Comparison of ENCODE assay signal across 29 cellular contexts in the genomic region with DNA sequence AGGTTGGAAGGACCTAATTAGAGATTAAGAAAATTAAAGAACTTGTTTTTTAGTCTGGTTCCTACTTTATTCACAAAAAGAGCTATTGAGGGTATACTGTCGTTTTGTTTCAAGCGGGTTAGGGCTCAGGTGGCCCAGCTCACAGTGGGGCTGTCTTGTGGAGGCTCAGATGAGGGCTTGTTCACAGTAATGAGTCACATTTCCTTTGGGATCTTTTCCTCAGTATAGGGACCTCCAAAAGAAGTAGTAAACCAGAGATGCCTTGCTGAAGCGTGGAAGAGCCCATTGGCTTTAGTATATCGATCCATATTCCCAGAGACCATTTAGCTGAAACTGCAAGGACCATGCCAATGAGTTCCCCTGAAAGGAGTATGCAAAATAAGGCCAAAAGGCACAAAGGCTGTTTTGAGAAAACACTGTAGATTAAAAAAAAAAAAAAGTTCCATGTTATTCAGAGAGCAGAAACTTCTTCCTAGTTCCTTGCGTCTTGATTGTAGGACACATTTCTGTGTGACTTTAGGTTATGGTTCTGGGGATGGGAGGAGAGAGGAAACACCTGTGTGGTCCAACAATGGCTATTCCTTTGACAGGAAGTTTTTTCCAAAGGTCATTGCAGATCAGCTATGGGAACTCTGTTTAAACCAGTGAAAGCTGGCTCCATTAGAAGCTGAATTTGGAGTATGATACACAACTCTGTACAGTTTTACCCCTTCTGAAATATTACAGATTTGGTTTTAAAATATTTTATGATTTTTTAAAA. TPM values are rescaled to one million over a fixed set of nuclear protein-coding genes. Genes with fewer than 3 reads are reported as not detected.
DNase-seq lines count a peak whose midpoint lies in the region; ATAC-seq, FAIRE-seq and TF ChIP-seq lines count a peak whose summit lies in the region.
"Had no signal": no experiment of that assay in that cellular context is flagged by ENCODE, and none has a peak within 500 bp of the region (broad histone marks: within the 10 kb centered on the region; RNA-seq: fewer than 3 reads in every experiment).

No MANE protein-coding gene starts in this region.

- H3K27ac Mint-ChIP-seq in CD4-positive, alpha-beta memory T cell, result peak overlapping the region in 4 of 7 donors; percentile 21 to 51 (median 30)
- H3K27ac Mint-ChIP-seq: HFFc6; stimulated activated effector memory CD8-positive, alpha-beta T cell treated with anti-CD3 and anti-CD28 coated beads, Interleukin-12 subunit alpha, Interleukin-12 subunit beta, amount 100 ng/mL, for 72 hours had no signal

- in situ Hi-C loops in gastrocnemius medialis (cut with MboI; ENCODE audit: low sequenced_read_pairs in 4 of 4), result loop anchor here in 2 of 4 donors (25.0 kb wide), 1 partner anchor 95 kb away; no protein-coding TSS in a partner anchor

- H3K9me1 ChIP-seq in endothelial cell of umbilical vein (replicated peaks; ENCODE audit: control insufficient read depth, extremely low read depth, insufficient read depth, low read length), result no peaks in the 10 kb centered on the region

- no peaks in the 10 kb centered on the region for H3K9me3 Mint-ChIP-seq in CD4-positive, alpha-beta memory T cell
- H3K9me3 Mint-ChIP-seq: activated naive CD4-positive, alpha-beta T cell treated with anti-CD3 and anti-CD28 coated beads, Interleukin-2, amount 50 U/mL, for 72 hours; HFFc6; stimulated activated effector memory CD8-positive, alpha-beta T cell treated with anti-CD3 and anti-CD28 coated beads, Interleukin-12 subunit alpha, Interleukin-12 subunit beta, amount 100 ng/mL, for 72 hours had no signal

- H2AFZ ChIP-seq in endothelial cell of umbilical vein (ENCODE audit: low read depth, low read length), result no peak overlapping the region

- peak; percentile 86 for FAIRE-seq in endothelial cell of umbilical vein (lab: Jason Lieb, UNC)
- FAIRE-seq: GM19239, islet of Langerhans, small intestine, TTC549 had no signal

- peaks cover 36% of the 10 kb centered on the region for H3K36me3 ChIP-seq in CD4-positive, alpha-beta memory T cell (ENCODE audit: insufficient read depth, low read length)
- H3K36me3 ChIP-seq in endothelial cell of umbilical vein (ENCODE audit: control insufficient read depth in 2 of 2, extremely low read depth in 1 of 2, insufficient read depth in 2 of 2, low read length in 2 of 2) (peaks cover 10 to 13% of the 10 kb centered on the region in 2 experiments), gastrocnemius medialis (peaks cover 0 to 62% of the 10 kb centered on the region in 2 donors)

- H4K20me1 ChIP-seq in endothelial cell of umbilical vein (replicated peaks; ENCODE audit: control insufficient read depth, extremely low read depth, insufficient read depth, low read length), result no peaks in the 10 kb centered on the region

- dilution Hi-C loops in endothelial cell of umbilical vein (cut with MboI; ENCODE audit: extremely low pct_ligation_motif_present, low sequenced_read_pairs), result no loop called here

- intact Hi-C loops in CD4-positive, alpha-beta memory T cell (cut with micrococcal nuclease), result no loop called here
- intact Hi-C loops in endothelial cell of umbilical vein (cut with micrococcal nuclease) (loop anchor here (1.0 kb wide), 4 partner anchors 13 to 78 kb away; a partner anchor contains a TSS), gastrocnemius medialis (cut with DNase I; ENCODE audit: low total_unique reads) (no loop called here)

- no peaks in the 10 kb centered on the region for H3K9me3 ChIP-seq in CD4-positive, alpha-beta memory T cell (ENCODE audit: control insufficient read depth in 1 of 2, low read length in 2 of 2)
- H3K9me3 ChIP-seq in endothelial cell of umbilical vein (replicated peaks; ENCODE audit: control insufficient read depth, insufficient read depth, low read length) (no peaks in the 10 kb centered on the region), gastrocnemius medialis (no peaks in the 10 kb centered on the region)
- H3K9me3 ChIP-seq: Peyer's patch, prostate gland, suprapubic skin had no signal

- ATAC-seq in gastrocnemius medialis, result peak in 1 of 2 donors; percentile 39
- no peak for ATAC-seq in GM21367 (IDR thresholded peaks at IDR 0.05; ENCODE audit: unreplicated experiment)
- ATAC-seq: activated naive CD4-positive, alpha-beta T cell treated with anti-CD3 and anti-CD28 coated beads, Interleukin-2, amount 50 U/mL, for 72 hours; esophagus mucosa; stimulated activated effector memory CD8-positive, alpha-beta T cell treated with anti-CD3 and anti-CD28 coated beads, Interleukin-12 subunit alpha, Interleukin-12 subunit beta, amount 100 ng/mL, for 72 hours had no signal

- CTCF ChIA-PET in CD4-positive, alpha-beta memory T cell (lab: Charles Lee; ENCODE audit: partially characterized antibody), result interaction anchor here (0.9 to 2.2 kb wide), 3 partner anchors 8 to 27 kb away, joined by 3 to 5 read pairs (median 3); no protein-coding TSS in a partner anchor
- CTCF ChIA-PET in endothelial cell of umbilical vein (lab: Charles Lee), result interaction anchor here (0.9 to 2.8 kb wide), 10 partner anchors 9 to 71 kb away, joined by 3 to 9 read pairs (median 3); no protein-coding TSS in a partner anchor

- H3K27me3 Mint-ChIP-seq in CD4-positive, alpha-beta memory T cell, result no peaks in the 10 kb centered on the region

- H3K27me3 ChIP-seq in CD4-positive, alpha-beta memory T cell (ENCODE audit: insufficient read depth, low read length), result no peaks in the 10 kb centered on the region
- no peaks in the 10 kb centered on the region for H3K27me3 ChIP-seq in endothelial cell of umbilical vein (ENCODE audit: control insufficient read depth in 2 of 2, insufficient read depth in 2 of 2, low read length in 2 of 2)
- no peaks in the 10 kb centered on the region for H3K27me3 ChIP-seq in gastrocnemius medialis
- H3K27me3 ChIP-seq: Peyer's patch, suprapubic skin had no signal

- H3K4me1 Mint-ChIP-seq in CD4-positive, alpha-beta memory T cell, result peaks cover 3 to 8% (median 6%) of the 10 kb centered on the region in 4 donors
- H3K4me1 Mint-ChIP-seq: stimulated activated effector memory CD8-positive, alpha-beta T cell treated with anti-CD3 and anti-CD28 coated beads, Interleukin-12 subunit alpha, Interleukin-12 subunit beta, amount 100 ng/mL, for 72 hours had no signal

- DNase-seq in CD4-positive, alpha-beta memory T cell, result no peak
- DNase-seq in ELR (ENCODE audit: low read depth) (peak; percentile 42), endothelial cell of umbilical vein (ENCODE audit: low read depth, low spot score) (peak; percentile 94), gastrocnemius medialis (no peak), H4 (ENCODE audit: low spot score) (no peak), hepatic stellate cell (ENCODE audit: low spot score) (no peak)
- DNase-seq: activated CD4-positive, alpha-beta T cell treated with anti-CD3 and anti-CD28 coated beads for 1 hour; C1 segment of cervical spinal cord; effector CD4-positive, alpha-beta T cell; EL; foreskin melanocyte; HFFc6; NCI-H1092 treated with DMSO at 0.1 percent for 48 hours; NCI-H1930; NCI-H69; small intestine; stimulated activated CD4-positive, alpha-beta T cell treated with anti-CD3 and anti-CD28 coated beads, Interleukin-2, amount 100 ng/mL, for 24 hours; T-helper 1 cell had no signal

- H3K79me2 ChIP-seq in endothelial cell of umbilical vein (ENCODE audit: control insufficient read depth, insufficient read depth, low read length), result no peaks in the 10 kb centered on the region

- H3K27ac ChIP-seq in CD4-positive, alpha-beta memory T cell (ENCODE audit: low read depth, low read length), result no peak overlapping the region
- H3K27ac ChIP-seq in endothelial cell of umbilical vein (ENCODE audit: insufficient read depth, low read depth, low read length) (peak overlapping the region; percentile 87), gastrocnemius medialis (peak overlapping the region; percentile 48 to 69 (median 62))
- H3K27ac ChIP-seq: Peyer's patch, prostate gland, suprapubic skin had no signal

- peaks cover 9% of the 10 kb centered on the region for H3K4me1 ChIP-seq in CD4-positive, alpha-beta memory T cell (ENCODE audit: insufficient read depth, low read length)
- H3K4me1 ChIP-seq in endothelial cell of umbilical vein (ENCODE audit: control insufficient read depth, extremely low read depth, insufficient read depth, low read length), result peaks cover 47% of the 10 kb centered on the region
- peaks cover 20 to 22% of the 10 kb centered on the region in 2 donors for H3K4me1 ChIP-seq in gastrocnemius medialis
- H3K4me1 ChIP-seq: prostate gland had no signal

- TSS peak; percentile 86 for BruUV-seq in endothelial cell of umbilical vein (replicated peaks; lab: Mats Ljungman, UMichigan)

- H3K4me3 Mint-ChIP-seq in CD4-positive, alpha-beta memory T cell, result no peak overlapping the region
- H3K4me3 Mint-ChIP-seq: HFFc6; stimulated activated effector memory CD8-positive, alpha-beta T cell treated with anti-CD3 and anti-CD28 coated beads, Interleukin-12 subunit alpha, Interleukin-12 subunit beta, amount 100 ng/mL, for 72 hours had no signal

- H3K9ac ChIP-seq in endothelial cell of umbilical vein (replicated peaks; ENCODE audit: extremely low read depth, insufficient read depth, low read length), result peak overlapping the region; percentile 56

- TF ChIP-seq CTCF in endothelial cell of umbilical vein (IDR thresholded peaks at IDR 0.05; ENCODE audit: extremely low read depth in 1 of 2, insufficient read depth in 1 of 2, low read depth in 1 of 2, low read length in 2 of 2) (no peak), gastrocnemius medialis (IDR thresholded peaks at IDR 0.05 in 4 of 5, conservative IDR thresholded peaks at IDR 0.05 in 1 of 5) (no peak)

- POLR2A ChIA-PET in CD4-positive, alpha-beta memory T cell (lab: Charles Lee; ENCODE audit: partially characterized antibody), result interaction anchor here (0.6 to 0.8 kb wide), 3 partner anchors 13 to 83 kb away, joined by 3 to 4 read pairs (median 4); no protein-coding TSS in a partner anchor
- POLR2A ChIA-PET in endothelial cell of umbilical vein (lab: Charles Lee), result interaction anchor here (0.7 to 1.5 kb wide), 3 partner anchors 12 to 65 kb away, joined by 3 to 6 read pairs (median 5); no protein-coding TSS in a partner anchor

- H3K36me3 Mint-ChIP-seq in CD4-positive, alpha-beta memory T cell, result peaks cover 41 to 58% of the 10 kb centered on the region in 2 donors

- H3K4me2 ChIP-seq in endothelial cell of umbilical vein (ENCODE audit: insufficient read depth, low read length), result peak overlapping the region; percentile 80

- peak; percentile 35 for TF ChIP-seq POLR2A in endothelial cell of umbilical vein (IDR thresholded peaks at IDR 0.05; ENCODE audit: low read depth, low read length)
- TF ChIP-seq POLR2A in gastrocnemius medialis (IDR thresholded peaks at IDR 0.05), result no peak

- H3K4me3 ChIP-seq in CD4-positive, alpha-beta memory T cell (ENCODE audit: low read length in 2 of 2), result no peak overlapping the region
- H3K4me3 ChIP-seq in endothelial cell of umbilical vein (replicated peaks in 1 of 3; ENCODE audit: insufficient read depth in 1 of 3, low read depth in 1 of 3, low read length in 3 of 3) (peak overlapping the region in 1 of 3 experiments; percentile 4), gastrocnemius medialis (no peak overlapping the region)
- H3K4me3 ChIP-seq: lung, Peyer's patch, prostate gland, suprapubic skin had no signal

RNA-seq across cellular contexts. Expression of a gene that starts 32.8 kb away (rescaled TPM):
- total RNA-seq in CD4-positive, alpha-beta memory T cell, result 100 to 1,000 TPM; 121 to 127 TPM
- polyA plus RNA-seq in CD4-positive, alpha-beta memory T cell, result 100 to 1,000 TPM; 127 to 156 TPM
- total RNA-seq in endothelial cell of umbilical vein (245 and 273 TPM in 2 replicates), gastrocnemius medialis (100 to 1,000 TPM in 3 of 4 donors, 10 to 100 TPM in 1; 83.2 to 231 (median 173) TPM)
- polyA plus RNA-seq in endothelial cell of umbilical vein, result 110 and 131 TPM in 2 replicates
- 137 and 144 TPM in 2 replicates for polyA plus RNA-seq in endothelial cell of umbilical vein (2011; cell fraction: cytosol; rRNA removed)
- 112 and 115 TPM in 2 replicates for polyA plus RNA-seq in endothelial cell of umbilical vein (2011; cell fraction: nucleus; rRNA removed)
- polyA plus RNA-seq in endothelial cell of umbilical vein (2012), result 238 and 247 TPM in 2 replicates
- 204 and 222 TPM in 2 replicates for polyA minus RNA-seq in endothelial cell of umbilical vein
- 198 TPM for polyA minus RNA-seq in endothelial cell of umbilical vein (2011; cell fraction: cytosol; rRNA and poly(A)+ RNA removed)
- 64.3 and 74.5 TPM in 2 replicates for polyA minus RNA-seq in endothelial cell of umbilical vein (2011; cell fraction: nucleus; rRNA and poly(A)+ RNA removed)
- total RNA-seq in H4 (2014; rRNA removed; shearing (Covaris generic)), result 387 and 418 TPM in 2 replicates

Comparison
In these comparisons a context has a peak if more than half of its experiments do, and no peak if none do; other contexts are left out.
1. DNase-seq: peak in ELR (single experiment) and endothelial cell of umbilical vein (single experiment); none in CD4-positive, alpha-beta memory T cell (0 of 5), gastrocnemius medialis (0 of 2), H4 (single experiment) and hepatic stellate cell (single experiment).